In genomic region chr9:71694332-71694731, GRCh38 we compare ENCODE assay signal across 21 cellular contexts.
DNase-seq lines count a peak whose midpoint lies in the region; ATAC-seq and TF ChIP-seq lines count a peak whose summit lies in the region.
"Had no signal": no experiment of that assay in that cellular context is flagged by ENCODE, and none has a peak within 500 bp of the region (broad histone marks: within the 10 kb centered on the region; RNA-seq: fewer than 3 reads in every experiment).

No MANE protein-coding gene starts in this region.

- no peak for ATAC-seq in activated naive CD8-positive, alpha-beta T cell treated with anti-CD3 and anti-CD28 coated beads, Interleukin-2, amount 10 ng/mL, durations not matched to agents 7 days and 5 days (ENCODE audit: low read depth)
- ATAC-seq in activated naive CD8-positive, alpha-beta T cell treated with anti-CD3 and anti-CD28 coated beads, Interleukin-2, amount 50 U/mL, for 24 hours = no peak
- ATAC-seq in left colon = peak; percentile 67
- ATAC-seq: CD8-positive, alpha-beta T cell; GM12878 had no signal

- H3K4me3 Mint-ChIP-seq in activated naive CD8-positive, alpha-beta T cell treated with anti-CD3 and anti-CD28 coated beads, Interleukin-2, amount 10 ng/mL, durations not matched to agents 7 days and 5 days = no peak overlapping the region
- H3K4me3 Mint-ChIP-seq in activated naive CD8-positive, alpha-beta T cell treated with anti-CD3 and anti-CD28 coated beads, Interleukin-2, amount 50 U/mL, for 24 hours = no peak overlapping the region
- H3K4me3 Mint-ChIP-seq: CD14-positive monocyte; CD4-positive, alpha-beta T cell; CD8-positive, alpha-beta T cell had no signal

- H3K79me2 ChIP-seq in parathyroid adenoma = no peaks in the 10 kb centered on the region

- peak overlapping the region; percentile 99 for H3K27ac ChIP-seq in parathyroid adenoma
- H3K27ac ChIP-seq in thyroid gland = no peak overlapping the region
- H3K27ac ChIP-seq: BLaER1 had no signal

- H3K4me1 Mint-ChIP-seq in activated naive CD8-positive, alpha-beta T cell treated with anti-CD3 and anti-CD28 coated beads, Interleukin-2, amount 10 ng/mL, durations not matched to agents 7 days and 5 days = peaks cover 8% of the 10 kb centered on the region
- H3K4me1 Mint-ChIP-seq in activated naive CD8-positive, alpha-beta T cell treated with anti-CD3 and anti-CD28 coated beads, Interleukin-2, amount 50 U/mL, for 24 hours = peaks cover 5% of the 10 kb centered on the region

- H3K27me3 ChIP-seq in parathyroid adenoma (ENCODE audit: control insufficient read depth, insufficient read depth, low read length) (no peaks in the 10 kb centered on the region), thyroid gland (no peaks in the 10 kb centered on the region)
- H3K27me3 ChIP-seq: BE2C, BLaER1 had no signal

- H3K36me3 ChIP-seq in parathyroid adenoma (ENCODE audit: control insufficient read depth, insufficient read depth, low read length) (peaks cover 6% of the 10 kb centered on the region), thyroid gland (peaks cover 0 to 13% of the 10 kb centered on the region in 2 donors)
- H3K36me3 ChIP-seq: BE2C had no signal

- no peak for TF ChIP-seq POLR2A in thyroid gland (IDR thresholded peaks at IDR 0.05)

- no peaks in the 10 kb centered on the region for H3K9me3 ChIP-seq in parathyroid adenoma (ENCODE audit: control insufficient read depth, low read length)
- H3K9me3 ChIP-seq in thyroid gland = no peaks in the 10 kb centered on the region
- H3K9me3 ChIP-seq: BE2C, BLaER1, Caco-2 had no signal

- no peaks in the 10 kb centered on the region for H3K9me3 Mint-ChIP-seq in activated naive CD8-positive, alpha-beta T cell treated with anti-CD3 and anti-CD28 coated beads, Interleukin-2, amount 10 ng/mL, durations not matched to agents 7 days and 5 days
- no peaks in the 10 kb centered on the region for H3K9me3 Mint-ChIP-seq in activated naive CD8-positive, alpha-beta T cell treated with anti-CD3 and anti-CD28 coated beads, Interleukin-2, amount 50 U/mL, for 24 hours
- H3K9me3 Mint-ChIP-seq: CD14-positive monocyte; CD4-positive, alpha-beta T cell; CD8-positive, alpha-beta T cell had no signal

- H2AFZ ChIP-seq in parathyroid adenoma = no peak overlapping the region

- 97 to 99% methylated on average over 4 of the region's 4 CpGs for WGBS in thyroid gland, 2 donors

- H3K4me2 ChIP-seq in parathyroid adenoma (ENCODE audit: low read length) = no peak overlapping the region
- H3K4me2 ChIP-seq: BLaER1 had no signal

- H3K9ac ChIP-seq in parathyroid adenoma = no peak overlapping the region
- H3K9ac ChIP-seq: BLaER1 had no signal

- TF ChIP-seq CTCF in parathyroid adenoma (IDR thresholded peaks at IDR 0.05) (no peak), thyroid gland (IDR thresholded peaks at IDR 0.05) (no peak)

- no peak for DNase-seq in activated naive CD8-positive, alpha-beta T cell treated with anti-CD3 and anti-CD28 coated beads, Interleukin-2, amount 10 ng/mL, durations not matched to agents 7 days and 5 days
- no peak for DNase-seq in activated naive CD8-positive, alpha-beta T cell treated with anti-CD3 and anti-CD28 coated beads, Interleukin-2, amount 50 U/mL, for 24 hours
- DNase-seq in NCI-H2171 (lab: John Stamatoyannopoulos, UW) (peak; percentile 45), left colon (no peak), thyroid gland (no peak), CD1c-positive myeloid dendritic cell (ENCODE audit: extremely low spot score) (no peak), retina (no peak)
- DNase-seq: 8988T; ACHN; BE2C; C1 segment of cervical spinal cord; Caco-2; Calu3; CD4-positive, alpha-beta T cell; CD8-positive, alpha-beta T cell; DMS79 treated with DMSO at 0.1 percent for 48 hours; GDM1 had no signal

- peak overlapping the region; percentile 30 for H3K27ac Mint-ChIP-seq in activated naive CD8-positive, alpha-beta T cell treated with anti-CD3 and anti-CD28 coated beads, Interleukin-2, amount 10 ng/mL, durations not matched to agents 7 days and 5 days
- H3K27ac Mint-ChIP-seq in activated naive CD8-positive, alpha-beta T cell treated with anti-CD3 and anti-CD28 coated beads, Interleukin-2, amount 50 U/mL, for 24 hours = no peak overlapping the region
- H3K27ac Mint-ChIP-seq: CD8-positive, alpha-beta T cell had no signal

- H3K36me3 Mint-ChIP-seq in activated naive CD8-positive, alpha-beta T cell treated with anti-CD3 and anti-CD28 coated beads, Interleukin-2, amount 10 ng/mL, durations not matched to agents 7 days and 5 days = peaks cover 38% of the 10 kb centered on the region
- H3K36me3 Mint-ChIP-seq in activated naive CD8-positive, alpha-beta T cell treated with anti-CD3 and anti-CD28 coated beads, Interleukin-2, amount 50 U/mL, for 24 hours (ENCODE audit: low read depth) = peaks cover 62% of the 10 kb centered on the region

- no peaks in the 10 kb centered on the region for H3K27me3 Mint-ChIP-seq in activated naive CD8-positive, alpha-beta T cell treated with anti-CD3 and anti-CD28 coated beads, Interleukin-2, amount 10 ng/mL, durations not matched to agents 7 days and 5 days
- no peaks in the 10 kb centered on the region for H3K27me3 Mint-ChIP-seq in activated naive CD8-positive, alpha-beta T cell treated with anti-CD3 and anti-CD28 coated beads, Interleukin-2, amount 50 U/mL, for 24 hours
- H3K27me3 Mint-ChIP-seq: CD4-positive, alpha-beta T cell had no signal

- H3K4me3 ChIP-seq in parathyroid adenoma (ENCODE audit: low read depth, low read length) = no peak overlapping the region
- H3K4me3 ChIP-seq in thyroid gland (replicated peaks in 1 of 3) = no peak overlapping the region
- H3K4me3 ChIP-seq: BLaER1, GM12878 had no signal

- H3K4me1 ChIP-seq in parathyroid adenoma = peaks cover 37% of the 10 kb centered on the region
- no peaks in the 10 kb centered on the region for H3K4me1 ChIP-seq in thyroid gland
- H3K4me1 ChIP-seq: BE2C, BLaER1, Caco-2 had no signal

- POLR2A ChIA-PET in activated naive CD8-positive, alpha-beta T cell treated with anti-CD3 and anti-CD28 coated beads, Interleukin-2, amount 10 ng/mL, durations not matched to agents 7 days and 5 days (lab: Charles Lee) = no interaction called here

- intact Hi-C loops in left colon (cut with DNase I, micrococcal nuclease) = no loop called here
- intact Hi-C loops in thyroid gland (cut with DNase I) = no loop called here
